ENCODE assay signal across 8 cellular contexts in the genomic region with DNA sequence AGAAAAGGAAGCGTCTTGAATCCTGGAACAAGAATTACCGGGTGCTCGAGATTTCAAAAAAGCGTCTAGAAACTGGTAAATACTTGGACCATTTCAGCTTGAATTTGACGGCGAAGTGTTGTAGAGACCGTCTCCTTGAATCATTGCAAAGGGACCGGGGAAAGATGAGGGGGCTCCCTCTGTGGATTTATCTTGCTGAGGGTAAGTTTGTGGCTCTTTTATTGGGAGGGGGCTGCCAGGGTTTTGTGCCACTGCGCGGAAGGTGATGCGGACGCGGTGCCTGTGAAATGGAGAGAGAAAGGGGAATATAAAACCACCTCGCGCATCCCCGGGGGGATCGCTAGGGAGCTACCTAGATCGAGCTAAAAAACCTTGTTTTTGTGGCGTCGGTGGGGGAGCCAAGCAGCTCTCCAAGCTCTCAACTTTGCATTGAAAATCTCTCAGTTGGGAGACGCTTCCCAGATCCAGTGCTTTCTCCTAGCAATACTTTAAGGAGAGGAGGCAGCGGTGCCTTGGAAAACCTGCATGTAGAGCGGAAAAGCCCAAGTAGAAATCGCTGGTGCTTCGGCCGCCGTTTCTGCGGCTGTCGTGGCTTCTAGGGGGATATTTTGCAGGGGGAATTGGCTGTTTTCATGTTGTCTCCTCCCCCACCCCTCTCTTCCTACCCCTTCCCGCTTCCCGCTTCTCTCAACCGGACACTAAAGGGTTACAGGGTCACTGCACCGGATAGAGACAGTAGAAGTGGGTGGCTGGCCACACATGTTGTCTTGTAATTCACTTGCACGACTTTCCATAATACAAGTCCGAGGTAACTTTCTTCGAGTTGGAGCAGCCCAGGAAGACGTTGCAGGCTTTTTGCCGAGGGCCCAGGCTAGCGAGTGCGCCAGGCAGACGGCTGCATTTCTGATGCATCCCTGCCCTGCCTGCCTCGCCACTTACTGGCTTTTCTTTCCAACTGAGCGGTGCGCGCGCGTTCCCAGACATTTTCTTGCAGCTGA.
DNase-seq lines count a peak whose midpoint lies in the region; ATAC-seq and TF ChIP-seq lines count a peak whose summit lies in the region.

No MANE protein-coding gene starts in this region.

- WGBS in lower leg skin, 2 donors, result 3 to 5% methylated on average over 47 of the region's 47 CpGs

- H3K9me3 ChIP-seq in thoracic aorta, result no peaks in the 10 kb centered on the region

- ATAC-seq in thoracic aorta (ENCODE audit: insufficient number of reproducible peaks, low FRiP score, low read depth) (no peak), GM18873 (IDR thresholded peaks at IDR 0.05; ENCODE audit: low FRiP score, unreplicated experiment) (no peak)

- H3K27me3 ChIP-seq in dorsolateral prefrontal cortex (no peaks in the 10 kb centered on the region), thoracic aorta (replicated peaks; ENCODE audit: insufficient read depth) (no peaks in the 10 kb centered on the region)

- DNase-seq in AG10803 (ENCODE audit: low read depth) (peak; percentile 77), NCI-H2107 (lab: John Stamatoyannopoulos, UW) (peak; percentile 54), dorsolateral prefrontal cortex (peak; percentile 43 to 78 (median 68)), lower leg skin (ENCODE audit: low spot score in 2 of 2) (no peak), thoracic aorta (ENCODE audit: low spot score) (no peak), NCI-H2171 treated with DMSO at 0.1 percent for 48 hours (lab: John Stamatoyannopoulos, UW) (no peak), SKM-1 (lab: John Stamatoyannopoulos, UW; ENCODE audit: unreplicated experiment) (no peak)

- H3K27ac ChIP-seq in dorsolateral prefrontal cortex (peak overlapping the region in 56 of 59 donors; percentile 13 to 85 (median 74)), thoracic aorta (peak overlapping the region; percentile 45 to 64)

- H3K4me3 ChIP-seq in AG10803 (ENCODE audit: low read length) (peak overlapping the region; percentile 71), dorsolateral prefrontal cortex (peak overlapping the region; percentile 40 to 78 (median 65)), lower leg skin (ENCODE audit: low read depth, poor library complexity, severe bottlenecking) (peak overlapping the region; percentile 3), thoracic aorta (peak overlapping the region; percentile 74)

- TF ChIP-seq CTCF in AG10803 (conservative IDR thresholded peaks at IDR 0.05; ENCODE audit: low read length), result no peak; the same call in 1 of the 2 replicates
- peak in 3 of 56 donors; percentile 8 to 15 (median 11) for TF ChIP-seq CTCF in dorsolateral prefrontal cortex (IDR thresholded peaks at IDR 0.05 in 54 of 56, conservative IDR thresholded peaks at IDR 0.05 in 2 of 56; ENCODE audit: low read depth in 1 of 56, partially characterized antibody in 56 of 56)
- no peak for TF ChIP-seq CTCF in lower leg skin (IDR thresholded peaks at IDR 0.05)
- TF ChIP-seq CTCF in thoracic aorta (IDR thresholded peaks at IDR 0.05), result no peak

- H3K4me1 ChIP-seq in thoracic aorta (ENCODE audit: control insufficient read depth in 1 of 2, low read depth in 2 of 2), result no peaks in the 10 kb centered on the region

- intact Hi-C loops in dorsolateral prefrontal cortex (cut with DNase I), result loop anchor here (10.0 kb wide), 2 partner anchors 150 to 410 kb away; no protein-coding TSS in a partner anchor
- intact Hi-C loops in lower leg skin (cut with DNase I; ENCODE audit: low total_unique reads), result no loop called here

- H3K36me3 ChIP-seq in thoracic aorta, result no peaks in the 10 kb centered on the region

- no peak for TF ChIP-seq POLR2A in lower leg skin (IDR thresholded peaks at IDR 0.05)

Comparison
In these comparisons a context has a peak if more than half of its experiments do, and no peak if none do; other contexts are left out.
1. DNase-seq: peak in AG10803 (single experiment), NCI-H2107 (single experiment) and dorsolateral prefrontal cortex (10 of 10); none in lower leg skin (0 of 2), thoracic aorta (single experiment), NCI-H2171 treated with DMSO at 0.1 percent for 48 hours (single experiment) and SKM-1 (single experiment).
2. H3K4me3 ChIP-seq: peak in every context shown above with its lines; median percentile 74 in thoracic aorta; 71 in AG10803; 65 in dorsolateral prefrontal cortex; 3 in lower leg skin.